Comparison of ENCODE assay signal across 18 cellular contexts in genomic region chr11:85540181-85540580, GRCh38.
"Had no signal": no experiment of that assay in that cellular context is flagged by ENCODE, and none has a peak within 500 bp of the region (broad histone marks: within the 10 kb centered on the region; RNA-seq: fewer than 3 reads in every experiment).

No MANE protein-coding gene starts in this region.

- H3K4me1 ChIP-seq: gastroesophageal sphincter, left lung, pancreas had no signal

- H3K4me3 ChIP-seq: gastroesophageal sphincter, left lung, pancreas, suprapubic skin had no signal

- ATAC-seq: gastroesophageal sphincter, left lung, pancreas had no signal

- H3K36me3 ChIP-seq: brain microvascular endothelial cell, pancreas, suprapubic skin had no signal

- DNase-seq: activated CD4-positive, alpha-beta T cell treated with anti-CD3 and anti-CD28 coated beads, Interleukin-2, amount 10 ng/mL, durations not matched to agents 24 days and 14 days; activated CD4-positive, CD25-positive, alpha-beta regulatory T cell; activated CD8-positive, alpha-beta memory T cell treated with anti-CD3 and anti-CD28 coated beads for 24 hours; activated naive CD8-positive, alpha-beta T cell treated with anti-CD3 and anti-CD28 coated beads, Interleukin-2, amount 10 ng/mL, durations not matched to agents 7 days and 5 days; brain microvascular endothelial cell; cerebellar nuclear complex; effector memory CD4-positive, alpha-beta T cell; kidney; left lung; mesenchymal stem cell; pancreas; small intestine; stimulated activated CD4-positive, alpha-beta T cell treated with anti-CD3 and anti-CD28 coated beads, Interleukin-4, amount 100 ng/mL, for 4 hours; stimulated activated CD8-positive, alpha-beta memory T cell treated with anti-CD3 and anti-CD28 coated beads, Interleukin-4, amount 100 ng/mL, for 48 hours; stimulated activated naive CD4-positive, alpha-beta T cell treated with Interleukin-2 at 50 U/mL for 16 hours; SW 1271 had no signal

- H3K27me3 ChIP-seq: brain microvascular endothelial cell, gastroesophageal sphincter, left lung, pancreas, suprapubic skin had no signal

- H3K9me3 ChIP-seq: gastroesophageal sphincter, pancreas had no signal

- H3K27ac ChIP-seq: brain microvascular endothelial cell, gastroesophageal sphincter, left lung, pancreas, suprapubic skin had no signal
